Comparison of ENCODE assay signal across 38 cellular contexts in the genomic region with DNA sequence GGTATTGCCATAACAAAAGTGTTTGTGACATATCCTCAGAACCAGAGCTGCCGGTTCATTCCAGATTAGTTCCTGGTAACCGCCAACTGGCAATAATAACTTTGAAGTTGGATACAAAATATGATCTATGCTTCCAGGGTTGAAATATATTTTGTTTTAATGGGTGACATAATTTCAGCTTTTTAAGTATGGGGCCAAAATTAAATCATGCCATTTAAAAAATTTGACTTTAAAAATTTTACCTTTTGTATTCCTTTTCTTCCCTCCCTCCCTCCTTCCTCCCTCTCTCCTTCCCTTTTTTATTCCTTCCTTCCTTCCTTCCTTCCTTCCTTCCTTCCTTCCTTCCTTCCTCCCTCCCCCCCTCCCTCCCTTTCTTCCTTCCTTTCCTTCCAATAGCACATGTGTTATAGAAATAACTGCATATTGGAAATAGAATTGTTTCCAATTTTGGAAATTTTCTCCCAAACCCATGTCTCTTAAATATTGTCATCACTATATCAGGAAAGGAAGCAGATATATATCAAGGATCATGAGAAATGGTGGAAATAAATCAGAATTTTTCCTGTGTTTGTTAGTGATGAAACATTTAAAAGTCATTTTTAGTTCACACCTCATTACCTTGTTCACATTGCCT. TPM values are rescaled to one million over a fixed set of nuclear protein-coding genes. Genes with fewer than 3 reads are reported as not detected.
"Had no signal": no experiment of that assay in that cellular context is flagged by ENCODE, and none has a peak within 500 bp of the region (broad histone marks: within the 10 kb centered on the region; RNA-seq: fewer than 3 reads in every experiment).

No MANE protein-coding gene starts in this region.

- H3K36me3 ChIP-seq: MG63 had no signal

- H3K9me3 ChIP-seq: MG63 had no signal

- DNase-seq: Karpas-422, Kasumi-1, MG63, MM.1S, MV-4-11, NCI-H1048, NCI-H1092, NCI-H1092 treated with DMSO at 0.1 percent for 48 hours, NCI-H1105, NCI-H1105 treated with DMSO at 0.1 percent for 48 hours, NCI-H1417, NCI-H1417 treated with DMSO at 0.1 percent for 48 hours, NCI-H1436, NCI-H1436 treated with DMSO at 0.1 percent for 48 hours, NCI-H146, NCI-H1694, NCI-H1694 treated with DMSO at 0.1 percent for 48 hours, NCI-H187, NCI-H187 treated with DMSO at 0.1 percent for 48 hours, NCI-H1930, NCI-H2029, NCI-H2029 treated with DMSO at 0.1 percent for 48 hours, NCI-H2081, NCI-H2081 treated with DMSO at 0.1 percent for 48 hours, NCI-H2107, NCI-H2171, NCI-H2171 treated with DMSO at 0.1 percent for 48 hours, NCI-H2227 treated with DMSO at 0.1 percent for 48 hours, NCI-H226, NCI-H345, NCI-H446, NCI-H446 treated with DMSO at 0.1 percent for 48 hours, NCI-H510A, NCI-H510A treated with DMSO at 0.1 percent for 48 hours, NCI-H524 had no signal

- H3K4me3 ChIP-seq: MG63 had no signal

RNA-seq across cellular contexts. Expression of a gene that starts 59.2 kb away (rescaled TPM):
- total RNA-seq: LHCN-M2, M059J, MCF 10A had no signal
